Comparison of ENCODE assay signal across 32 cellular contexts in the genomic region with DNA sequence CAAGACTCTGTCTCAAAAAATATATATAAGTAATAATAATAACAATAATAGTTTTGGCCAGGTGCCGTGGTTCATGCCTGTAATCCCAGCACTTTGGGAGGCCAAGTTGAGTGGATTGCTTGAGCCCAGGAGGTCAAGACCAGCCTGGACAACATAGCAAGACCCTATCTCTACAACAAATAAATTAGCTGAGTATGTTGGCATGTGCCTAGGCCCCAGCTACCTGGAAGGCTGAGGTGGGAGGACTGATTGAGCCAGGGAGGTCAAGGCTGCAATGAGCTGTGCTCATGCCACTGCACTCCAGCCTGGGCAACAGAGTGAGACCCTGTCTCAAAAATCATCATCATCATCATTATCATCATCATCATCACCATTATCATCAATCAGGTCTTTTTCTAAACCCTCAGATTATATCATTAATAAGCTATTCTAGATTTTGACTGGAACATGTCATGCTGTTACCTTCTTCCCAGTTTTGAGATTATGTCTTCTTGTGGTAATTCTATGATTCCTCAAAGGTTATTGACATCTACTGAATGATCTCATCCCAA.
"Had no signal": no experiment of that assay in that cellular context is flagged by ENCODE, and none has a peak within 500 bp of the region (broad histone marks: within the 10 kb centered on the region; RNA-seq: fewer than 3 reads in every experiment).

No MANE protein-coding gene starts in this region.

- H3K9me3 Mint-ChIP-seq: activated CD4-positive, alpha-beta memory T cell treated with anti-CD3 and anti-CD28 coated beads for 36 hours; activated CD4-positive, alpha-beta T cell treated with anti-CD3 and anti-CD28 coated beads, Interleukin-2, amount 10 ng/mL, durations not matched to agents 24 days and 14 days; activated naive CD4-positive, alpha-beta T cell treated with anti-CD3 and anti-CD28 coated beads, Interleukin-2, amount 10 ng/mL, durations not matched to agents 7 days and 5 days; activated naive CD4-positive, alpha-beta T cell treated with anti-CD3 and anti-CD28 coated beads, Interleukin-2, amount 50 U/mL, for 72 hours; activated naive CD8-positive, alpha-beta T cell treated with anti-CD3 and anti-CD28 coated beads, Interleukin-2, amount 10 ng/mL, durations not matched to agents 7 days and 5 days; activated T-cell treated with anti-CD3 and anti-CD28 coated beads, Interleukin-2, amount 50 U/mL, for 24 hours; activated T-cell treated with anti-CD3 and anti-CD28 coated beads, Interleukin-2, amount 50 U/mL, for 72 hours; T-helper 2 cell treated with Interferon-gamma antibody and Interleukin-4, amounts not matched to agents 5 μg/mL and 100 μg/mL, for 36 hours had no signal

- H3K36me3 Mint-ChIP-seq: activated CD4-positive, alpha-beta memory T cell treated with anti-CD3 and anti-CD28 coated beads for 36 hours; activated naive CD4-positive, alpha-beta T cell treated with anti-CD3 and anti-CD28 coated beads, Interleukin-2, amount 50 U/mL, for 72 hours had no signal

- H3K27me3 Mint-ChIP-seq: activated CD4-positive, alpha-beta memory T cell treated with anti-CD3 and anti-CD28 coated beads for 36 hours; activated CD4-positive, alpha-beta T cell treated with anti-CD3 and anti-CD28 coated beads for 36 hours; activated CD4-positive, alpha-beta T cell treated with anti-CD3 and anti-CD28 coated beads, Interleukin-2, amount 10 ng/mL, durations not matched to agents 24 days and 14 days; activated naive CD4-positive, alpha-beta T cell treated with anti-CD3 and anti-CD28 coated beads, Interleukin-2, amount 10 ng/mL, durations not matched to agents 7 days and 5 days; activated naive CD8-positive, alpha-beta T cell treated with anti-CD3 and anti-CD28 coated beads, Interleukin-2, amount 10 ng/mL, durations not matched to agents 7 days and 5 days; activated T-cell treated with anti-CD3 and anti-CD28 coated beads, Interleukin-2, amount 50 U/mL, for 24 hours; brain; T-helper 17 cell had no signal

- ATAC-seq: activated CD4-positive, alpha-beta T cell treated with anti-CD3 and anti-CD28 coated beads for 36 hours; activated naive CD4-positive, alpha-beta T cell treated with anti-CD3 and anti-CD28 coated beads, Interleukin-2, amount 50 U/mL, for 72 hours; activated T-cell treated with anti-CD3 and anti-CD28 coated beads, Interleukin-2, amount 50 U/mL, for 72 hours; foreskin keratinocyte; gastrocnemius medialis; T-helper 17 cell had no signal

- H3K27me3 ChIP-seq: ascending aorta, breast epithelium, cardiac muscle cell, colonic mucosa, esophagus muscularis mucosa, foreskin keratinocyte, gastrocnemius medialis had no signal

- H3K27ac Mint-ChIP-seq: activated CD4-positive, alpha-beta memory T cell treated with anti-CD3 and anti-CD28 coated beads for 36 hours; activated CD4-positive, alpha-beta T cell treated with anti-CD3 and anti-CD28 coated beads for 36 hours; activated naive CD4-positive, alpha-beta T cell treated with anti-CD3 and anti-CD28 coated beads, Interleukin-2, amount 10 ng/mL, durations not matched to agents 7 days and 5 days; activated naive CD4-positive, alpha-beta T cell treated with anti-CD3 and anti-CD28 coated beads, Interleukin-2, amount 50 U/mL, for 72 hours; activated naive CD8-positive, alpha-beta T cell treated with anti-CD3 and anti-CD28 coated beads, Interleukin-2, amount 10 ng/mL, durations not matched to agents 7 days and 5 days; activated T-cell treated with anti-CD3 and anti-CD28 coated beads, Interleukin-2, amount 50 U/mL, for 24 hours; activated T-cell treated with anti-CD3 and anti-CD28 coated beads, Interleukin-2, amount 50 U/mL, for 72 hours; brain; T-helper 17 cell; T-helper 2 cell treated with Interferon-gamma antibody and Interleukin-4, amounts not matched to agents 5 μg/mL and 100 μg/mL, for 36 hours had no signal

- H3K4me3 ChIP-seq: ascending aorta, breast epithelium, cardiac muscle cell, colonic mucosa, esophagus muscularis mucosa, gastrocnemius medialis had no signal

- H3K27ac ChIP-seq: ascending aorta, breast epithelium, cardiac muscle cell, colonic mucosa, esophagus muscularis mucosa, foreskin keratinocyte, gastrocnemius medialis, WERI-Rb-1 had no signal

- DNase-seq: activated CD4-positive, alpha-beta memory T cell treated with anti-CD3 and anti-CD28 coated beads for 36 hours; activated CD4-positive, alpha-beta T cell treated with anti-CD3 and anti-CD28 coated beads for 36 hours; activated CD4-positive, alpha-beta T cell treated with anti-CD3 and anti-CD28 coated beads, Interleukin-2, amount 10 ng/mL, durations not matched to agents 24 days and 14 days; activated CD4-positive, CD25-positive, alpha-beta regulatory T cell; activated CD4-positive, CD25-positive, alpha-beta regulatory T cell treated with anti-CD3 and anti-CD28 coated beads, Interleukin-2, amount 50 U/mL, for 72 hours; activated CD8-positive, alpha-beta memory T cell treated with anti-CD3 and anti-CD28 coated beads, Interleukin-2, amount 50 U/mL, for 48 hours; activated gamma-delta T cell; activated naive CD4-positive, alpha-beta T cell; activated naive CD4-positive, alpha-beta T cell treated with anti-CD3 and anti-CD28 coated beads, Interleukin-2, amount 10 ng/mL, durations not matched to agents 7 days and 5 days; activated naive CD8-positive, alpha-beta T cell treated with anti-CD3 and anti-CD28 coated beads, Interleukin-2, amount 10 ng/mL, durations not matched to agents 7 days and 5 days; activated T-cell treated with anti-CD3 and anti-CD28 coated beads for 4 hours; activated T-cell treated with anti-CD3 and anti-CD28 coated beads, Interleukin-2, amount 50 U/mL, for 24 hours; activated T-cell treated with anti-CD3 and anti-CD28 coated beads, Interleukin-2, amount 50 U/mL, for 72 hours; central memory CD4-positive, alpha-beta T cell; cerebellar nuclear complex; colonic mucosa; effector memory CD4-positive, alpha-beta T cell; erythroblast; foreskin keratinocyte; gastrocnemius medialis; glutamatergic neuron; T-helper 1 cell; T-helper 17 cell; T1000; WERI-Rb-1 had no signal

- H3K4me3 Mint-ChIP-seq: activated CD4-positive, alpha-beta memory T cell treated with anti-CD3 and anti-CD28 coated beads for 36 hours; activated CD4-positive, alpha-beta T cell treated with anti-CD3 and anti-CD28 coated beads for 36 hours; activated CD4-positive, alpha-beta T cell treated with anti-CD3 and anti-CD28 coated beads, Interleukin-2, amount 10 ng/mL, durations not matched to agents 24 days and 14 days; activated naive CD4-positive, alpha-beta T cell treated with anti-CD3 and anti-CD28 coated beads, Interleukin-2, amount 10 ng/mL, durations not matched to agents 7 days and 5 days; activated naive CD8-positive, alpha-beta T cell treated with anti-CD3 and anti-CD28 coated beads, Interleukin-2, amount 10 ng/mL, durations not matched to agents 7 days and 5 days; activated T-cell treated with anti-CD3 and anti-CD28 coated beads, Interleukin-2, amount 50 U/mL, for 24 hours; activated T-cell treated with anti-CD3 and anti-CD28 coated beads, Interleukin-2, amount 50 U/mL, for 72 hours; brain; T-helper 17 cell; T-helper 2 cell treated with Interferon-gamma antibody and Interleukin-4, amounts not matched to agents 5 μg/mL and 100 μg/mL, for 36 hours had no signal
